ENCODE assay signal across 27 cellular contexts in the genomic region with DNA sequence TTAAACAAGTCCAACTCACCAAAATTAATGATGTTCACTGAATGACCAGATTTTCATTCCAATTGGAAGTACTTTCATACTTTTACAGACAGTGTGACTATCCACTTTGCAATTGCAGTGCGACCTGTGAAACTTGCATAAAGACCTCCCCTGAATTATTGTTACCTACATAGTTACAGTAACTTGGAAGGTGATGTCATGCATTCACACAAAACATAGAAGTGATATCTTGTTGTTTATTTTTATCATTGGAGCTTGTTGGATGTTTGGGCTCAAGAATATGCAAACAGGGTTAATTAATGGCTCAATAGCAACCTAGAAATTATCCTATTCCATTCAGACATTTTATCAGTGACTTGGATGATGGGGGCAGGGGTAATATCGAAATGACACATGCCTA.
"Had no signal": no experiment of that assay in that cellular context is flagged by ENCODE, and none has a peak within 500 bp of the region (broad histone marks: within the 10 kb centered on the region; RNA-seq: fewer than 3 reads in every experiment).

No MANE protein-coding gene starts in this region.

- H3K4me1 ChIP-seq: suprapubic skin, testis, thyroid gland, tibial artery, tibial nerve, upper lobe of left lung, upper lobe of right lung, uterus, vagina had no signal

- H3K27ac ChIP-seq: stomach, suprapubic skin, testis, thoracic aorta, thyroid gland, tibial artery, tibial nerve, transverse colon, upper lobe of left lung, upper lobe of right lung, uterus, vagina had no signal

- DNase-seq: stimulated activated CD4-positive, alpha-beta T cell treated with anti-CD3 and anti-CD28 coated beads, Interleukin-2, amount 100 ng/mL, for 48 hours; stimulated activated CD4-positive, alpha-beta T cell treated with anti-CD3 and anti-CD28 coated beads, Interleukin-4, amount 100 ng/mL, for 1 hour; stimulated activated CD4-positive, alpha-beta T cell treated with anti-CD3 and anti-CD28 coated beads, Interleukin-4, amount 100 ng/mL, for 24 hours; stimulated activated CD4-positive, alpha-beta T cell treated with anti-CD3 and anti-CD28 coated beads, Interleukin-4, amount 100 ng/mL, for 4 hours; stimulated activated CD8-positive, alpha-beta memory T cell treated with anti-CD3 and anti-CD28 coated beads, Interleukin-4, amount 100 ng/mL, for 48 hours; stimulated activated naive B cell treated with anti-CD40 and anti-IgM and Interleukin-4, amounts not matched to agents 10 μg/mL and 1 μg/mL and 100 μg/mL, for 72 hours; stimulated activated naive CD4-positive, alpha-beta T cell; stimulated activated naive CD4-positive, alpha-beta T cell treated with Interleukin-2 at 50 U/mL for 16 hours; stimulated activated naive CD8-positive, alpha-beta T cell treated with anti-CD3 and anti-CD28 coated beads, Interleukin-15, amount 100 ng/mL, for 72 hours; stimulated activated naive CD8-positive, alpha-beta T cell treated with anti-CD3 and anti-CD28 coated beads, Interleukin-15, Interleukin-2, amounts not matched to agents 100 U/mL and 50 U/mL, for 24 hours; stomach; substantia nigra; testis; thyroid gland; tibial artery; transverse colon; trophoblast cell; upper lobe of left lung; upper lobe of right lung; uterus had no signal

- FAIRE-seq: urothelium cell line had no signal

- ATAC-seq: stimulated activated effector memory CD8-positive, alpha-beta T cell treated with anti-CD3 and anti-CD28 coated beads, Interleukin-12 subunit alpha, Interleukin-12 subunit beta, amount 100 ng/mL, for 72 hours; stimulated activated memory B cell treated with anti-CD40 and anti-IgM and Interleukin-4, amounts not matched to agents 10 μg/mL and 1 μg/mL and 100 μg/mL, for 72 hours; stimulated activated naive B cell treated with anti-CD40 and anti-IgM and Interleukin-4, amounts not matched to agents 10 μg/mL and 1 μg/mL and 100 μg/mL, for 72 hours; stimulated activated naive CD8-positive, alpha-beta T cell treated with anti-CD3 and anti-CD28 coated beads, Interleukin-15, amount 100 ng/mL, for 72 hours; stimulated activated naive CD8-positive, alpha-beta T cell treated with anti-CD3 and anti-CD28 coated beads, Interleukin-15, Interleukin-2, amounts not matched to agents 100 U/mL and 50 U/mL, for 24 hours; upper lobe of right lung had no signal

- H3K27me3 ChIP-seq: stomach, suprapubic skin, testis, thyroid gland, tibial artery, tibial nerve, transverse colon, upper lobe of left lung, upper lobe of right lung, uterus, vagina had no signal

- H3K4me3 ChIP-seq: stomach, suprapubic skin, testis, thoracic aorta, thyroid gland, tibial artery, tibial nerve, transverse colon, upper lobe of left lung, upper lobe of right lung, uterus, vagina had no signal

- H3K9me3 ChIP-seq: stomach, suprapubic skin, testis, thoracic aorta, thyroid gland, tibial artery, tibial nerve, transverse colon, upper lobe of left lung, upper lobe of right lung, uterus, vagina had no signal

- H3K36me3 ChIP-seq: stomach, suprapubic skin, thoracic aorta, thyroid gland, tibial artery, tibial nerve, transverse colon, upper lobe of left lung, upper lobe of right lung, uterus, vagina had no signal
